ENCODE assay signal across 14 cellular contexts in the genomic region with DNA sequence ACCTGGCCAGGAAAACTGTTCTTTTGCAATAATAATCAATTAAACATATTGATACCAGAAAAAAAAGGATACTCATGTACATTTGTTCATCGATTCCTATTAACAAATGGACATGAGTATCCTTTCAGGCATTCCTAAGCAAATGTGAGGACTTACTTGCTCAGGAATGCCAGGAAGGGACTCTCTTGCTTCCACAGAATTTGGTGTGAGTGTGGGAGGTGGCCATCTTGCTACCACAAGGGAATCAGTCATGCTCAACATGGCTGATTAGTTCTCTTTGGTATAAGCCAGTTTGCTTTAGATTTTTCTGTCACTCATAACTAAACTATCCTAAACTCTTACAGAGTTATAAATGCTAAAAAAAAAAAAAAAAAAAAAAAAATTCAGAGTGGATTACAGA.
"Had no signal": no experiment of that assay in that cellular context is flagged by ENCODE, and none has a peak within 500 bp of the region (broad histone marks: within the 10 kb centered on the region; RNA-seq: fewer than 3 reads in every experiment).

No MANE protein-coding gene starts in this region.

- H3K4me3 ChIP-seq: gastroesophageal sphincter, lung, right atrium auricular region, transverse colon had no signal

- H3K36me3 Mint-ChIP-seq: activated naive CD8-positive, alpha-beta T cell treated with anti-CD3 and anti-CD28 coated beads, Interleukin-2, amount 10 ng/mL, durations not matched to agents 7 days and 5 days; naive thymus-derived CD4-positive, alpha-beta T cell; stimulated activated effector memory CD8-positive, alpha-beta T cell treated with anti-CD3 and anti-CD28 coated beads, Interleukin-12 subunit alpha, Interleukin-12 subunit beta, amount 100 ng/mL, for 72 hours had no signal

- ATAC-seq: activated T-cell treated with anti-CD3 and anti-CD28 coated beads, Interleukin-2, amount 50 U/mL, for 72 hours; gastroesophageal sphincter; naive thymus-derived CD4-positive, alpha-beta T cell; stimulated activated effector memory CD8-positive, alpha-beta T cell treated with anti-CD3 and anti-CD28 coated beads, Interleukin-12 subunit alpha, Interleukin-12 subunit beta, amount 100 ng/mL, for 72 hours had no signal

- DNase-seq: activated CD4-positive, alpha-beta memory T cell treated with anti-CD3 and anti-CD28 coated beads, Interleukin-2, amount 10 ng/mL, durations not matched to agents 7 days and 5 days; activated naive CD8-positive, alpha-beta T cell treated with anti-CD3 and anti-CD28 coated beads, Interleukin-2, amount 10 ng/mL, durations not matched to agents 7 days and 5 days; activated T-cell treated with anti-CD3 and anti-CD28 coated beads, Interleukin-2, amount 50 U/mL, for 72 hours; aorta; effector CD4-positive, alpha-beta T cell; naive thymus-derived CD4-positive, alpha-beta T cell; small intestine; T-helper 9 cell; transverse colon had no signal

- H3K9me3 Mint-ChIP-seq: activated naive CD8-positive, alpha-beta T cell treated with anti-CD3 and anti-CD28 coated beads, Interleukin-2, amount 10 ng/mL, durations not matched to agents 7 days and 5 days; stimulated activated effector memory CD8-positive, alpha-beta T cell treated with anti-CD3 and anti-CD28 coated beads, Interleukin-12 subunit alpha, Interleukin-12 subunit beta, amount 100 ng/mL, for 72 hours had no signal

- H3K27ac ChIP-seq: gastroesophageal sphincter, transverse colon, VCaP had no signal

- H3K27me3 ChIP-seq: gastroesophageal sphincter, right atrium auricular region, transverse colon had no signal

- H3K4me1 Mint-ChIP-seq: activated CD4-positive, alpha-beta memory T cell treated with anti-CD3 and anti-CD28 coated beads, Interleukin-2, amount 10 ng/mL, durations not matched to agents 7 days and 5 days; activated naive CD8-positive, alpha-beta T cell treated with anti-CD3 and anti-CD28 coated beads, Interleukin-2, amount 10 ng/mL, durations not matched to agents 7 days and 5 days; stimulated activated effector memory CD8-positive, alpha-beta T cell treated with anti-CD3 and anti-CD28 coated beads, Interleukin-12 subunit alpha, Interleukin-12 subunit beta, amount 100 ng/mL, for 72 hours had no signal

- H3K4me1 ChIP-seq: gastroesophageal sphincter, right atrium auricular region, transverse colon had no signal

- H3K9me3 ChIP-seq: gastroesophageal sphincter, transverse colon had no signal

- H3K4me3 Mint-ChIP-seq: activated CD4-positive, alpha-beta memory T cell treated with anti-CD3 and anti-CD28 coated beads, Interleukin-2, amount 10 ng/mL, durations not matched to agents 7 days and 5 days; activated naive CD8-positive, alpha-beta T cell treated with anti-CD3 and anti-CD28 coated beads, Interleukin-2, amount 10 ng/mL, durations not matched to agents 7 days and 5 days; activated T-cell treated with anti-CD3 and anti-CD28 coated beads, Interleukin-2, amount 50 U/mL, for 72 hours; naive thymus-derived CD4-positive, alpha-beta T cell; stimulated activated effector memory CD8-positive, alpha-beta T cell treated with anti-CD3 and anti-CD28 coated beads, Interleukin-12 subunit alpha, Interleukin-12 subunit beta, amount 100 ng/mL, for 72 hours had no signal

- H3K27ac Mint-ChIP-seq: activated CD4-positive, alpha-beta memory T cell treated with anti-CD3 and anti-CD28 coated beads, Interleukin-2, amount 10 ng/mL, durations not matched to agents 7 days and 5 days; activated naive CD8-positive, alpha-beta T cell treated with anti-CD3 and anti-CD28 coated beads, Interleukin-2, amount 10 ng/mL, durations not matched to agents 7 days and 5 days; activated T-cell treated with anti-CD3 and anti-CD28 coated beads, Interleukin-2, amount 50 U/mL, for 72 hours; naive thymus-derived CD4-positive, alpha-beta T cell; stimulated activated effector memory CD8-positive, alpha-beta T cell treated with anti-CD3 and anti-CD28 coated beads, Interleukin-12 subunit alpha, Interleukin-12 subunit beta, amount 100 ng/mL, for 72 hours had no signal
